Comparison of ENCODE assay signal across 9 cellular contexts in the genomic region with DNA sequence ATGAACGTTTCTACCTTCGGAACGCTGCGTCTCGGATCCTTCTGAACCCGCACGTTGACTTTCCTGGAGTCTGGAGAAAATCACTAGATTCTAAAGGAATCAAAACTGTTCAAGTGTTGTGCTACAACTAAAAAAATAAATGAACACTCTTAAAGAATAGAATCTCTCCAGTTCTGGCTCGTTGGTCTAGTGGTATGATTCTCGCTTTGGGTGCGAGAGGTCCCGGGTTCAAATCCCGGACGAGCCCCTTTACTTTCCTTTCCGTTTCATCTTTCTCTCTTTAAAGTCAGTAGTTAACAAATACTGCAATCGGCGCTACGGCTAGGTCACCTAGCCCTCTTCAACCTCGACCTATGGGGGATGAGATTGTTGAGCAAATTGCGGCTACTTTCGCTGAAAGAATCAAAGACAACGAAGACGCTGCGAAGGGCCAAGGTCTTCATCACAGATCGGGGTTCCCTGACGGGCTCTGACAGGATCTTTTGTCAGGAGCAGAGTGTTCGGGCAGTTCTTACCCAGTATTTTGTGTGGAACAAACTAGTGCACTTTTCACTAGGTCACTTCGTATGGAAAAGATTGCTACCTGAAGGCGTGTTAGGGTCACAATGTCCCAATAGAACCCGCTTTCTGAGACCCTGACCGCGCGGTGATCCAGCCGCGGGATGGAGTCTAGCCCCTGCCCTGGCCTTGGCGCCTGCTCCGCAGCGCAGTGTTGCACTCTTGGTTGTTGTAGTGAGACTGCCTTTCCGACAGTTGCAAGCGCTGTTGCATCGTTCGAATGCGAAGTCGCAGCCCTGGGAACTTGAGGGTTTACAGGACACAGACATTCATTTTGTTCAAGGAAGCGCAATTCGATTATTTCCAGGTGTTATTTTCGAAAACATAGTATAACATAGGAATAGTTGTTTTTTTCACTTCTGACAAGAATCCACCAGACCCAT. TPM values are rescaled to one million over a fixed set of nuclear protein-coding genes. Genes with fewer than 3 reads are reported as not detected.
DNase-seq lines count a peak whose midpoint lies in the region; ATAC-seq, FAIRE-seq and TF ChIP-seq lines count a peak whose summit lies in the region.
"Had no signal": no experiment of that assay in that cellular context is flagged by ENCODE, and none has a peak within 500 bp of the region (broad histone marks: within the 10 kb centered on the region; RNA-seq: fewer than 3 reads in every experiment).

No MANE protein-coding gene starts in this region.

- TF ChIP-seq CTCF in GM23338 (conservative IDR thresholded peaks at IDR 0.05; ENCODE audit: low read depth in 2 of 2), result 0 out of 4 replicates have a peak, but pooled peaks of 1 of the 2 experiments have one; percentile 12
- no peak for TF ChIP-seq CTCF in K562 (IDR thresholded peaks at IDR 0.05 in 2 of 3, conservative IDR thresholded peaks at IDR 0.05 in 1 of 3; ENCODE audit: insufficient read depth in 2 of 3, low read depth in 1 of 3, low read length in 3 of 3)
- TF ChIP-seq CTCF in smooth muscle cell (IDR thresholded peaks at IDR 0.05; ENCODE audit: borderline replicate concordance, insufficient read depth, poor library complexity, severe bottlenecking), result no peak

- H3K27me3 Mint-ChIP-seq in GM23338 (ENCODE audit: insufficient read depth, low read depth, poor library complexity), result peaks cover 37% of the 10 kb centered on the region

- H3K4me2 ChIP-seq in GM23338 (peak overlapping the region; percentile 83), K562 (ENCODE audit: insufficient read depth, low read length) (peak overlapping the region; percentile 78), smooth muscle cell (peak overlapping the region; percentile 93)

- H3K4me3 Mint-ChIP-seq in GM23338, result peak overlapping the region; percentile 94

- no peaks in the 10 kb centered on the region for H3K9me2 ChIP-seq in GM23338 (ENCODE audit: insufficient read depth)

- ATAC-seq in GM23338, result peak; percentile 71
- ATAC-seq in K562, result peak; percentile 85

- TF ChIP-seq POLR2A in K562 (conservative IDR thresholded peaks at IDR 0.05), result no peak

- peak; percentile 93 for DNase-seq in Daoy (ENCODE audit: low read depth)
- DNase-seq in GM23338 (ENCODE audit: low spot score), result peak; percentile 97
- peak; percentile 82 for DNase-seq in LHCN-M2 (ENCODE audit: low read depth)
- peak; percentile 48 for DNase-seq in T follicular helper cell (ENCODE audit: low read depth)
- peak; percentile 70 to 91 (median 82) for DNase-seq in K562 (ENCODE audit: extremely low read depth in 1 of 4, low spot score in 3 of 4)
- peak; percentile 82 for DNase-seq in iPS-NIHi11 (ENCODE audit: low spot score)
- no peak for DNase-seq in smooth muscle cell (lab: John Stamatoyannopoulos, UW; ENCODE audit: unreplicated experiment)
- DNase-seq in GM19238 (ENCODE audit: insufficient read length, low spot score), result no peak

- H3F3A ChIP-seq in GM23338 (replicated peaks; ENCODE audit: low read depth) (peaks cover 12% of the 10 kb centered on the region), smooth muscle cell (ENCODE audit: low read depth) (peaks cover 5% of the 10 kb centered on the region)

- peak; percentile 93 for FAIRE-seq in K562 (lab: Jason Lieb, UNC)

- H3K79me2 ChIP-seq in GM23338 (replicated peaks; ENCODE audit: insufficient read depth) (no peaks in the 10 kb centered on the region), K562 (ENCODE audit: control insufficient read depth, insufficient read depth, low read length) (no peaks in the 10 kb centered on the region), smooth muscle cell (ENCODE audit: low read depth) (no peaks in the 10 kb centered on the region)

- intact Hi-C loops in K562 (cut with micrococcal nuclease), result loop anchor here (1.0 to 2.0 kb wide), 2 partner anchors 8 to 50 kb away; no protein-coding TSS in a partner anchor

- H3K36me3 ChIP-seq in GM23338 (ENCODE audit: insufficient read depth) (no peaks in the 10 kb centered on the region), K562 (ENCODE audit: control insufficient read depth, insufficient read depth, low read length) (no peaks in the 10 kb centered on the region), smooth muscle cell (ENCODE audit: low read depth) (no peaks in the 10 kb centered on the region)

- WGBS in K562 (ENCODE audit: insufficient coverage, low coverage, missing lambda C conversion rate), result 20% methylated on average over 42 of the region's 46 CpGs
- WGBS in smooth muscle cell (ENCODE audit: low lambda C conversion rate), result 3% methylated on average over 46 of the region's 46 CpGs

- CTCF ChIA-PET in K562 (lab: Yijun Ruan, JAX; ENCODE audit: low intra/inter-chr PET ratio), result interaction anchor here (0.6 kb wide), 1 partner anchor 26 kb away, joined by 5 read pairs; no protein-coding TSS in a partner anchor

- H4K20me1 ChIP-seq in GM23338 (replicated peaks; ENCODE audit: insufficient read depth) (no peaks in the 10 kb centered on the region), K562 (replicated peaks; ENCODE audit: control insufficient read depth, insufficient read depth, low read length) (peaks cover 6% of the 10 kb centered on the region; the same call in 1 of the 2 replicates), smooth muscle cell (ENCODE audit: low read depth) (no peaks in the 10 kb centered on the region)

- peaks cover 6% of the 10 kb centered on the region; the same call in 2 of the 3 replicates for H3K36me3 Mint-ChIP-seq in GM23338 (ENCODE audit: low read depth)

- H3K9me1 ChIP-seq in K562 (ENCODE audit: control insufficient read depth, insufficient read depth, low read length), result no peaks in the 10 kb centered on the region

- peaks cover 5% of the 10 kb centered on the region for H3K4me1 Mint-ChIP-seq in GM23338

- H3K27me3 ChIP-seq in GM23338 (ENCODE audit: insufficient read depth), result peaks cover 41% of the 10 kb centered on the region
- peaks cover 4 to 5% of the 10 kb centered on the region in 2 experiments; a peak in 1 of 5 replicates for H3K27me3 ChIP-seq in K562 (ENCODE audit: control insufficient read depth in 2 of 2, insufficient read depth in 2 of 2, low read length in 2 of 2)
- peaks cover 18% of the 10 kb centered on the region for H3K27me3 ChIP-seq in smooth muscle cell (ENCODE audit: low read depth)

- H3K9me3 ChIP-seq in K562 (replicated peaks; ENCODE audit: control insufficient read depth, insufficient read depth, low read depth, low read length) (no peaks in the 10 kb centered on the region), smooth muscle cell (replicated peaks; ENCODE audit: low read depth) (no peaks in the 10 kb centered on the region)

- TF ChIP-seq EP300 in K562 (IDR thresholded peaks at IDR 0.05; ENCODE audit: low read length), result no peak

- BruUV-seq in K562 (replicated peaks; lab: Mats Ljungman, UMichigan), result TSS peak; percentile 100

- in situ Hi-C loops in K562 (cut with MboI), result loop anchor here (5.0 kb wide), 1 partner anchor 49 kb away; a partner anchor contains a TSS

- H3K9me3 Mint-ChIP-seq in GM23338, result peaks cover 16% of the 10 kb centered on the region; the same call in 2 of the 3 replicates

- H3K9ac ChIP-seq in K562 (ENCODE audit: insufficient read depth in 1 of 2, low read depth in 2 of 2, low read length in 2 of 2), result peak overlapping the region in 1 of 2 experiments; percentile 79; a peak in 1 of 4 replicates
- no peak overlapping the region for H3K9ac ChIP-seq in smooth muscle cell (ENCODE audit: low read depth)

- TF ChIP-seq RAD21 in K562 (CRISPR knock-in tag; conservative IDR thresholded peaks at IDR 0.05 in 1 of 2, IDR thresholded peaks at IDR 0.05 in 1 of 2), result no peak

- H3K27ac ChIP-seq in GM23338 (ENCODE audit: low read depth) (no peak overlapping the region), K562 (ENCODE audit: extremely low read depth, low read depth, low read length) (no peak overlapping the region), smooth muscle cell (ENCODE audit: low read depth) (no peak overlapping the region)

- POLR2A ChIA-PET in K562 (lab: Yijun Ruan, JAX), result no interaction called here

- H2AFZ ChIP-seq in GM23338 (peak overlapping the region; percentile 61), K562 (ENCODE audit: low read depth, low read length) (peak overlapping the region; percentile 58; the same call in 1 of the 2 replicates), smooth muscle cell (ENCODE audit: low read depth) (no peak overlapping the region)

- H3K4me1 ChIP-seq in GM23338 (ENCODE audit: insufficient read depth) (peaks cover 8% of the 10 kb centered on the region; the same call in 1 of the 2 replicates), K562 (replicated peaks in 1 of 2; ENCODE audit: control insufficient read depth in 2 of 2, insufficient read depth in 2 of 2, low read length in 2 of 2) (peaks cover 5 to 7% of the 10 kb centered on the region in 2 experiments; a peak in 4 of 5 replicates), smooth muscle cell (ENCODE audit: low read depth) (peaks cover 10% of the 10 kb centered on the region)

- H3K4me3 ChIP-seq in GM23338, result peak overlapping the region; percentile 74
- peak overlapping the region; percentile 40 for H3K4me3 ChIP-seq in K562
- H3K4me3 ChIP-seq in smooth muscle cell, result peak overlapping the region; percentile 51

- H3K27ac Mint-ChIP-seq in GM23338, result peak overlapping the region; percentile 55; the same call in 1 of the 2 replicates

RNA-seq across cellular contexts. Expression of a gene that starts 8.4 kb away (rescaled TPM):
- total RNA-seq in Daoy (2014; rRNA removed; shearing (Covaris generic)), result not detected in 2 replicates
- total RNA-seq in GM23338 (2014; rRNA removed; shearing (Covaris generic)), result not detected in 2 replicates
- polyA plus RNA-seq in GM23338 (2016; fragmentation: Nextera tagmentation; extraction: Ambion mirVana) (not detected in 2 replicates), K562 (2011; rRNA removed) (not detected in 2 replicates), K562 (2014; fragmentation: Illumina TruSeq; extraction: Trizol) (not detected in 2 replicates), K562 (2014; fragmentation: Nextera tagmentation; extraction: Ambion mirVana) (not detected), K562 (2014; rRNA removed) (not detected in 2 replicates), smooth muscle cell (not detected in 2 replicates)
- total RNA-seq in LHCN-M2 (2014; rRNA removed) (not detected in 2 replicates), K562 (2014; rRNA removed) (not detected in 2 replicates), K562 (2014; rRNA removed; fragmentation: Illumina TruSeq; extraction: Trizol) (not detected in 2 replicates), K562 (2015; rRNA removed; fragmentation: Illumina TruSeq; extraction: Trizol) (not detected in 2 replicates), K562 (2021) (not detected in 2 replicates), smooth muscle cell (not detected in 2 replicates)
- not detected for polyA plus RNA-seq in LHCN-M2 (2012)
- not detected in 2 replicates for total RNA-seq in K562 (2011; cell fraction: chromatin; rRNA removed; ENCODE audit: low replicate concordance)
- not detected in 2 replicates for total RNA-seq in K562 (2011; cell fraction: nucleolus; rRNA removed)
- total RNA-seq in K562 (2011; cell fraction: nucleoplasm; rRNA removed), result not detected in 2 replicates
- polyA plus RNA-seq in K562 (2011; cell fraction: cytosol; rRNA removed), result not detected in 2 replicates
- not detected in 2 replicates for polyA plus RNA-seq in K562 (2011; cell fraction: nucleus; rRNA removed)
- polyA plus RNA-seq in K562 (2012), result not detected in 2 replicates
- polyA minus RNA-seq in K562 (2011; rRNA and poly(A)+ RNA removed), result not detected in 2 replicates
- polyA minus RNA-seq in K562 (2011; cell fraction: cytosol; rRNA and poly(A)+ RNA removed), result not detected in 2 replicates
- polyA minus RNA-seq in K562 (2011; cell fraction: nucleus; rRNA and poly(A)+ RNA removed), result not detected in 2 replicates
- polyA plus RNA-seq: adipose tissue had no signal

RNA-seq across cellular contexts. Expression of a gene that starts 41.9 kb away (rescaled TPM):
- total RNA-seq in Daoy (2014; rRNA removed; shearing (Covaris generic)), result not detected in 2 replicates
- not detected in 2 replicates for total RNA-seq in GM23338 (2014; rRNA removed; shearing (Covaris generic))
- polyA plus RNA-seq in GM23338 (2016; fragmentation: Nextera tagmentation; extraction: Ambion mirVana), result not detected in 2 replicates
- not detected in 2 replicates for total RNA-seq in LHCN-M2 (2014; rRNA removed)
- polyA plus RNA-seq in LHCN-M2 (2012), result not detected
- not detected in 2 replicates for total RNA-seq in K562 (2011; cell fraction: chromatin; rRNA removed; ENCODE audit: low replicate concordance)
- not detected in 2 replicates for total RNA-seq in K562 (2011; cell fraction: nucleolus; rRNA removed)
- total RNA-seq in K562 (2011; cell fraction: nucleoplasm; rRNA removed), result not detected in 2 replicates
- not detected in 2 replicates for total RNA-seq in K562 (2014; rRNA removed)
- not detected in 2 replicates for total RNA-seq in K562 (2014; rRNA removed; fragmentation: Illumina TruSeq; extraction: Trizol)
- total RNA-seq in K562 (2015; rRNA removed; fragmentation: Illumina TruSeq; extraction: Trizol), result not detected in 2 replicates
- total RNA-seq in K562 (2021), result not detected in 2 replicates
- polyA plus RNA-seq in K562 (2011; rRNA removed), result not detected in 2 replicates
- polyA plus RNA-seq in K562 (2011; cell fraction: cytosol; rRNA removed), result not detected in 2 replicates
- polyA plus RNA-seq in K562 (2011; cell fraction: nucleus; rRNA removed), result not detected in 2 replicates
- polyA plus RNA-seq in K562 (2012), result not detected in 2 replicates
- not detected in 2 replicates for polyA plus RNA-seq in K562 (2014; fragmentation: Illumina TruSeq; extraction: Trizol)
- under 1 TPM in 1 of 2 experiments, not detected in 1; 0.24 TPM for polyA plus RNA-seq in K562 (2014; fragmentation: Nextera tagmentation; extraction: Ambion mirVana)
- polyA plus RNA-seq in K562 (2014; rRNA removed), result not detected in 2 replicates
- not detected in 2 replicates for polyA minus RNA-seq in K562 (2011; rRNA and poly(A)+ RNA removed)
- not detected in 2 replicates for polyA minus RNA-seq in K562 (2011; cell fraction: cytosol; rRNA and poly(A)+ RNA removed)
- polyA minus RNA-seq in K562 (2011; cell fraction: nucleus; rRNA and poly(A)+ RNA removed), result not detected in 2 replicates
- not detected in 2 replicates for total RNA-seq in smooth muscle cell
- polyA plus RNA-seq in smooth muscle cell, result not detected in 2 replicates
- polyA plus RNA-seq: adipose tissue had no signal

RNA-seq across cellular contexts. Expression of a gene that starts 45.3 kb away (rescaled TPM):
- total RNA-seq in Daoy (2014; rRNA removed; shearing (Covaris generic)), result 0.17 TPM in 1 of 2 replicates, not detected in the other
- not detected in 2 replicates for total RNA-seq in GM23338 (2014; rRNA removed; shearing (Covaris generic))
- polyA plus RNA-seq in GM23338 (2016; fragmentation: Nextera tagmentation; extraction: Ambion mirVana) (not detected in 2 replicates), K562 (2011; rRNA removed) (not detected in 2 replicates), K562 (2014; fragmentation: Illumina TruSeq; extraction: Trizol) (0.16 TPM in 1 of 2 replicates, not detected in the other), K562 (2014; fragmentation: Nextera tagmentation; extraction: Ambion mirVana) (under 1 TPM in 1 of 2 experiments, not detected in 1; 0.29 TPM), K562 (2014; rRNA removed) (not detected in 2 replicates), smooth muscle cell (not detected in 2 replicates)
- total RNA-seq in LHCN-M2 (2014; rRNA removed) (not detected in 2 replicates), K562 (2014; rRNA removed) (not detected in 2 replicates), K562 (2014; rRNA removed; fragmentation: Illumina TruSeq; extraction: Trizol) (0.22 TPM in 1 of 2 replicates, not detected in the other), K562 (2015; rRNA removed; fragmentation: Illumina TruSeq; extraction: Trizol) (not detected in 2 replicates), K562 (2021) (not detected in 2 replicates), smooth muscle cell (not detected in 2 replicates)
- not detected for polyA plus RNA-seq in LHCN-M2 (2012)
- not detected in 2 replicates for total RNA-seq in K562 (2011; cell fraction: chromatin; rRNA removed; ENCODE audit: low replicate concordance)
- not detected in 2 replicates for total RNA-seq in K562 (2011; cell fraction: nucleolus; rRNA removed)
- not detected in 2 replicates for total RNA-seq in K562 (2011; cell fraction: nucleoplasm; rRNA removed)
- not detected in 2 replicates for polyA plus RNA-seq in K562 (2011; cell fraction: cytosol; rRNA removed)
- not detected in 2 replicates for polyA plus RNA-seq in K562 (2011; cell fraction: nucleus; rRNA removed)
- not detected in 2 replicates for polyA plus RNA-seq in K562 (2012)
- polyA minus RNA-seq in K562 (2011; rRNA and poly(A)+ RNA removed), result not detected in 2 replicates
- polyA minus RNA-seq in K562 (2011; cell fraction: cytosol; rRNA and poly(A)+ RNA removed), result not detected in 2 replicates
- not detected in 2 replicates for polyA minus RNA-seq in K562 (2011; cell fraction: nucleus; rRNA and poly(A)+ RNA removed)
- polyA plus RNA-seq: adipose tissue had no signal

RNA-seq across cellular contexts. Expression of a gene that starts 51.3 kb away (rescaled TPM):
- total RNA-seq in Daoy (2014; rRNA removed; shearing (Covaris generic)), result 2.4 and 5.2 TPM in 2 replicates
- 1.6 and 2.0 TPM in 2 replicates for total RNA-seq in GM23338 (2014; rRNA removed; shearing (Covaris generic))
- polyA plus RNA-seq in GM23338 (2016; fragmentation: Nextera tagmentation; extraction: Ambion mirVana) (0.29 and 0.45 TPM in 2 replicates), K562 (2011; rRNA removed) (0.10 and 0.53 TPM in 2 replicates), K562 (2014; fragmentation: Illumina TruSeq; extraction: Trizol) (0.09 TPM in 1 of 2 replicates, not detected in the other), K562 (2014; fragmentation: Nextera tagmentation; extraction: Ambion mirVana) (under 1 TPM; 0.13 to 0.14 TPM), K562 (2014; rRNA removed) (not detected in 2 replicates), smooth muscle cell (20.1 and 28.6 TPM in 2 replicates)
- total RNA-seq in LHCN-M2 (2014; rRNA removed) (5.4 and 10.5 TPM in 2 replicates), K562 (2014; rRNA removed) (0.09 and 0.12 TPM in 2 replicates), K562 (2014; rRNA removed; fragmentation: Illumina TruSeq; extraction: Trizol) (0.22 TPM in 1 of 2 replicates, not detected in the other), K562 (2015; rRNA removed; fragmentation: Illumina TruSeq; extraction: Trizol) (not detected in 2 replicates), K562 (2021) (0.22 and 0.29 TPM in 2 replicates), smooth muscle cell (34.8 and 41.8 TPM in 2 replicates)
- 7.4 TPM for polyA plus RNA-seq in LHCN-M2 (2012)
- total RNA-seq in K562 (2011; cell fraction: chromatin; rRNA removed; ENCODE audit: low replicate concordance), result not detected in 2 replicates
- total RNA-seq in K562 (2011; cell fraction: nucleolus; rRNA removed), result 0.13 TPM in 1 of 2 replicates, not detected in the other
- total RNA-seq in K562 (2011; cell fraction: nucleoplasm; rRNA removed), result 0.38 TPM in 1 of 2 replicates, not detected in the other
- 0.12 and 0.46 TPM in 2 replicates for polyA plus RNA-seq in K562 (2011; cell fraction: cytosol; rRNA removed)
- 0.11 and 0.18 TPM in 2 replicates for polyA plus RNA-seq in K562 (2011; cell fraction: nucleus; rRNA removed)
- 0.14 and 0.64 TPM in 2 replicates for polyA plus RNA-seq in K562 (2012)
- 0.39 TPM in 1 of 2 replicates, not detected in the other for polyA minus RNA-seq in K562 (2011; rRNA and poly(A)+ RNA removed)
- not detected in 2 replicates for polyA minus RNA-seq in K562 (2011; cell fraction: cytosol; rRNA and poly(A)+ RNA removed)
- polyA minus RNA-seq in K562 (2011; cell fraction: nucleus; rRNA and poly(A)+ RNA removed), result not detected in 2 replicates

RNA-seq across cellular contexts. Expression of a gene that starts 55.5 kb away (rescaled TPM):
- total RNA-seq in Daoy (2014; rRNA removed; shearing (Covaris generic)), result 1.3 and 2.4 TPM in 2 replicates
- total RNA-seq in GM23338 (2014; rRNA removed; shearing (Covaris generic)), result 2.3 and 5.1 TPM in 2 replicates
- polyA plus RNA-seq in GM23338 (2016; fragmentation: Nextera tagmentation; extraction: Ambion mirVana), result 3.7 and 5.0 TPM in 2 replicates
- total RNA-seq in LHCN-M2 (2014; rRNA removed), result 4.2 and 4.4 TPM in 2 replicates
- 5.2 TPM for polyA plus RNA-seq in LHCN-M2 (2012)
- total RNA-seq in K562 (2011; cell fraction: chromatin; rRNA removed; ENCODE audit: low replicate concordance), result not detected in 2 replicates
- not detected in 2 replicates for total RNA-seq in K562 (2011; cell fraction: nucleolus; rRNA removed)
- total RNA-seq in K562 (2011; cell fraction: nucleoplasm; rRNA removed), result not detected in 2 replicates
- total RNA-seq in K562 (2014; rRNA removed), result 0.73 TPM in 1 of 2 replicates, not detected in the other
- not detected in 2 replicates for total RNA-seq in K562 (2014; rRNA removed; fragmentation: Illumina TruSeq; extraction: Trizol)
- not detected in 2 replicates for total RNA-seq in K562 (2015; rRNA removed; fragmentation: Illumina TruSeq; extraction: Trizol)
- total RNA-seq in K562 (2021), result 0.42 and 0.44 TPM in 2 replicates
- 0.12 and 0.22 TPM in 2 replicates for polyA plus RNA-seq in K562 (2011; rRNA removed)
- polyA plus RNA-seq in K562 (2011; cell fraction: cytosol; rRNA removed), result 0.18 and 0.42 TPM in 2 replicates
- not detected in 2 replicates for polyA plus RNA-seq in K562 (2011; cell fraction: nucleus; rRNA removed)
- 0.27 and 0.37 TPM in 2 replicates for polyA plus RNA-seq in K562 (2012)
- 0.26 TPM in 1 of 2 replicates, not detected in the other for polyA plus RNA-seq in K562 (2014; fragmentation: Illumina TruSeq; extraction: Trizol)
- under 1 TPM; 0.21 to 0.34 TPM for polyA plus RNA-seq in K562 (2014; fragmentation: Nextera tagmentation; extraction: Ambion mirVana)
- 0.96 TPM in 1 of 2 replicates, not detected in the other for polyA plus RNA-seq in K562 (2014; rRNA removed)
- polyA minus RNA-seq in K562 (2011; rRNA and poly(A)+ RNA removed), result not detected in 2 replicates
- polyA minus RNA-seq in K562 (2011; cell fraction: cytosol; rRNA and poly(A)+ RNA removed), result not detected in 2 replicates
- polyA minus RNA-seq in K562 (2011; cell fraction: nucleus; rRNA and poly(A)+ RNA removed), result not detected in 2 replicates
- total RNA-seq in smooth muscle cell, result 7.1 and 13.8 TPM in 2 replicates
- polyA plus RNA-seq in smooth muscle cell, result 19.5 TPM in 2 replicates

Comparison
In these comparisons a context has a peak if more than half of its experiments do, and no peak if none do; other contexts are left out.
1. DNase-seq: peak in Daoy (single experiment), GM23338 (single experiment), LHCN-M2 (single experiment), T follicular helper cell (single experiment), K562 (4 of 4) and iPS-NIHi11 (single experiment); none in smooth muscle cell (single experiment) and GM19238 (single experiment).
2. Peak in every context shown above with its lines, with median percentiles within 50 percentile points of each other: H3K4me2 ChIP-seq and H3K4me3 ChIP-seq.